ENCODE assay signal across 1 cellular context in the genomic region with DNA sequence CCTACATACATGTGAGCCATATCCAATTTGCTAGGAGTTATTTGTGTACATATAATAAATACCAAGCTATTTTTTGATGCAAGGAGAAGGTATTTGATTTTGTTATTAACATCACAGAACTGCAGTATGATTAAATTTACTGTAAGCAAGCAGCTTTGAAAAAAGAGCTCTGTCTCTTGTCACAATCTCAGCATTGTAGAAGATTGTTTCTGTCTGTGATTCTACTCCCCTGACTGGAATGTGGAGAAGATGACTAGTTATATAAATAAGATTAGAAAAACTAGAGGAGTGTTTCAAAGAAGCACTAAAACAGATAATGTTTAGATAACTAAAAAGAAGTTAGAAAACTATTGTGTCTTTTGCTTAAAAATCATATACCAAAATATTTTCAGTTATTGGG.
TF ChIP-seq lines count a peak whose summit lies in the region.

No MANE protein-coding gene starts in this region.

TF ChIP-seq in IMR-90, 13 proteins besides CTCF, POLR2A, EP300 and RAD21:
- TF ChIP-seq MAFK (IDR thresholded peaks at IDR 0.05; ENCODE audit: low read depth, low read length) (no peak), MAZ (IDR thresholded peaks at IDR 0.05; ENCODE audit: borderline replicate concordance, low read depth, low read length) (no peak), RCOR1 (IDR thresholded peaks at IDR 0.05; ENCODE audit: insufficient replicate concordance, low read length) (no peak), FOS (IDR thresholded peaks at IDR 0.05; ENCODE audit: low read depth, low read length) (no peak), SMC3 (IDR thresholded peaks at IDR 0.05; ENCODE audit: low read depth, low read length) (no peak), RFX5 (IDR thresholded peaks at IDR 0.05; ENCODE audit: low read depth, low read length) (no peak), CHD1 (IDR thresholded peaks at IDR 0.05; ENCODE audit: low read depth, low read length) (no peak), CEBPB (IDR thresholded peaks at IDR 0.05; ENCODE audit: low read depth, low read length) (no peak), BHLHE40 (IDR thresholded peaks at IDR 0.05; ENCODE audit: low read depth, low read length) (no peak), MXI1 (IDR thresholded peaks at IDR 0.05; ENCODE audit: borderline replicate concordance, low read depth, low read length) (no peak), NFE2L2 (IDR thresholded peaks at IDR 0.05; ENCODE audit: low read depth, low read length) (no peak)
- TF ChIP-seq, protein P1, sequence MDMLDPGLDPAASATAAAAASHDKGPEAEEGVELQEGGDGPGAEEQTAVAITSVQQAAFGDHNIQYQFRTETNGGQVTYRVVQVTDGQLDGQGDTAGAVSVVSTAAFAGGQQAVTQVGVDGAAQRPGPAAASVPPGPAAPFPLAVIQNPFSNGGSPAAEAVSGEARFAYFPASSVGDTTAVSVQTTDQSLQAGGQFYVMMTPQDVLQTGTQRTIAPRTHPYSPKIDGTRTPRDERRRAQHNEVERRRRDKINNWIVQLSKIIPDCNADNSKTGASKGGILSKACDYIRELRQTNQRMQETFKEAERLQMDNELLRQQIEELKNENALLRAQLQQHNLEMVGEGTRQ (IDR thresholded peaks at IDR 0.05; ENCODE audit: low read depth, low read length) = no peak
- TF ChIP-seq, protein P2, sequence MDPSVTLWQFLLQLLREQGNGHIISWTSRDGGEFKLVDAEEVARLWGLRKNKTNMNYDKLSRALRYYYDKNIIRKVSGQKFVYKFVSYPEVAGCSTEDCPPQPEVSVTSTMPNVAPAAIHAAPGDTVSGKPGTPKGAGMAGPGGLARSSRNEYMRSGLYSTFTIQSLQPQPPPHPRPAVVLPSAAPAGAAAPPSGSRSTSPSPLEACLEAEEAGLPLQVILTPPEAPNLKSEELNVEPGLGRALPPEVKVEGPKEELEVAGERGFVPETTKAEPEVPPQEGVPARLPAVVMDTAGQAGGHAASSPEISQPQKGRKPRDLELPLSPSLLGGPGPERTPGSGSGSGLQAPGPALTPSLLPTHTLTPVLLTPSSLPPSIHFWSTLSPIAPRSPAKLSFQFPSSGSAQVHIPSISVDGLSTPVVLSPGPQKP (IDR thresholded peaks at IDR 0.05; ENCODE audit: borderline replicate concordance, low read depth, low read length) = no peak
